ENCODE assay signal across 9 cellular contexts in genomic region chr10:79081353-79082034, GRCh38. TPM values are rescaled to one million over a fixed set of nuclear protein-coding genes. Genes with fewer than 3 reads are reported as not detected.
DNase-seq lines count a peak whose midpoint lies in the region; ATAC-seq and TF ChIP-seq lines count a peak whose summit lies in the region.
"Had no signal": no experiment of that assay in that cellular context is flagged by ENCODE, and none has a peak within 500 bp of the region (broad histone marks: within the 10 kb centered on the region; RNA-seq: fewer than 3 reads in every experiment).

No MANE protein-coding gene starts in this region.

- H3F3A ChIP-seq in SK-N-SH (replicated peaks; ENCODE audit: insufficient read depth) (peaks cover 11% of the 10 kb centered on the region), GM23338 (replicated peaks; ENCODE audit: low read depth) (no peaks in the 10 kb centered on the region)

- H3K36me3 Mint-ChIP-seq in GM23338 (ENCODE audit: low read depth) = no peaks in the 10 kb centered on the region

- H2AFZ ChIP-seq in SK-N-SH (ENCODE audit: low read depth) (no peak overlapping the region), GM23338 (no peak overlapping the region)

- in situ Hi-C loops in G401 (cut with HindIII; ENCODE audit: low sequenced_read_pairs) = no loop called here

- DNase-seq in GM04504 (ENCODE audit: low read depth) = peak; percentile 93
- no peak for DNase-seq in SK-N-SH
- peak; percentile 78 for DNase-seq in glomerular visceral epithelial cell (ENCODE audit: extremely low spot score)
- DNase-seq in G401 (ENCODE audit: low spot score) = no peak
- no peak for DNase-seq in DMS153 (lab: John Stamatoyannopoulos, UW)
- DNase-seq in GM23338 (ENCODE audit: low spot score) = no peak
- no peak for DNase-seq in stimulated activated CD4-positive, alpha-beta T cell treated with anti-CD3 and anti-CD28 coated beads, Interleukin-2, amount 100 ng/mL, for 48 hours
- DNase-seq: activated naive CD4-positive, alpha-beta T cell treated with anti-CD3 and anti-CD28 coated beads, Interleukin-2, amount 50 U/mL, for 16 hours had no signal

- H3K79me2 ChIP-seq in SK-N-SH (ENCODE audit: insufficient read depth) = peaks cover 100% of the 10 kb centered on the region
- peaks cover 97% of the 10 kb centered on the region for H3K79me2 ChIP-seq in GM23338 (replicated peaks; ENCODE audit: insufficient read depth)

- peaks cover 8% of the 10 kb centered on the region for H3K27me3 Mint-ChIP-seq in GM23338 (ENCODE audit: insufficient read depth, low read depth, poor library complexity)

- H3K4me1 Mint-ChIP-seq in GM23338 = peaks cover 60% of the 10 kb centered on the region

- TF ChIP-seq RAD21 in SK-N-SH (IDR thresholded peaks at IDR 0.05; ENCODE audit: low read length) = no peak

- CTCF ChIA-PET in SK-N-SH (lab: Yijun Ruan, JAX) = interaction anchor here (0.6 to 3.0 kb wide), 5 partner anchors 13 to 1034 kb away, joined by 3 to 19 read pairs (median 6); no protein-coding TSS in a partner anchor

- TF ChIP-seq EP300 in SK-N-SH (IDR thresholded peaks at IDR 0.05; ENCODE audit: borderline replicate concordance in 1 of 2, low read depth in 1 of 2, low read length in 1 of 2) = no peak; a peak in 1 of 4 replicates

- peaks cover 0 to 4% of the 10 kb centered on the region in 2 experiments for H3K36me3 ChIP-seq in SK-N-SH (replicated peaks in 1 of 2; ENCODE audit: control insufficient read depth in 1 of 2, insufficient read depth in 2 of 2, low read length in 1 of 2)
- H3K36me3 ChIP-seq in GM23338 (ENCODE audit: insufficient read depth) = no peaks in the 10 kb centered on the region

- POLR2A ChIA-PET in SK-N-SH (lab: Yijun Ruan, JAX) = interaction anchor here (0.6 to 2.0 kb wide), 3 partner anchors 11 to 106 kb away, joined by 3 to 5 read pairs (median 3); no protein-coding TSS in a partner anchor

- WGBS in SK-N-SH (ENCODE audit: low lambda C conversion rate) = 32% methylated on average over 4 of the region's 12 CpGs

- TF ChIP-seq CTCF in SK-N-SH (IDR thresholded peaks at IDR 0.05) (no peak), GM23338 (conservative IDR thresholded peaks at IDR 0.05; ENCODE audit: low read depth in 2 of 2) (no peak)

- peak overlapping the region; percentile 55 to 66; a peak in 3 of 4 replicates for H3K27ac ChIP-seq in SK-N-SH (ENCODE audit: low read depth in 2 of 2, low read length in 1 of 2)
- peak overlapping the region in 15 of 21 experiments; percentile 11 to 67 (median 44) for H3K27ac ChIP-seq in skin epidermis
- no peak overlapping the region for H3K27ac ChIP-seq in GM23338 (ENCODE audit: low read depth)

- no peak overlapping the region for H3K4me3 Mint-ChIP-seq in GM23338

- H3K4me1 ChIP-seq in SK-N-SH (ENCODE audit: control insufficient read depth in 1 of 2, insufficient read depth in 2 of 2, low read depth in 1 of 2, low read length in 1 of 2) = peaks cover 57 to 81% of the 10 kb centered on the region in 2 experiments
- H3K4me1 ChIP-seq in GM23338 (ENCODE audit: insufficient read depth) = peaks cover 14% of the 10 kb centered on the region

- H3K4me2 ChIP-seq in SK-N-SH (peak overlapping the region; percentile 71), GM23338 (no peak overlapping the region)

- H4K20me1 ChIP-seq in SK-N-SH (ENCODE audit: insufficient read depth) (peaks cover 100% of the 10 kb centered on the region), GM23338 (replicated peaks; ENCODE audit: insufficient read depth) (peaks cover 33% of the 10 kb centered on the region)

- H3K27me3 ChIP-seq in SK-N-SH (ENCODE audit: insufficient read depth) = no peaks in the 10 kb centered on the region
- no peaks in the 10 kb centered on the region for H3K27me3 ChIP-seq in GM23338 (ENCODE audit: insufficient read depth)

- H3K9me2 ChIP-seq in SK-N-SH (no peaks in the 10 kb centered on the region), GM23338 (ENCODE audit: insufficient read depth) (no peaks in the 10 kb centered on the region)

- no peak overlapping the region for H3K27ac Mint-ChIP-seq in GM23338

- no peak overlapping the region; the same call in 1 of the 2 replicates for H3K9ac ChIP-seq in SK-N-SH

- H3K9me3 ChIP-seq in SK-N-SH = no peaks in the 10 kb centered on the region

- no peaks in the 10 kb centered on the region for H3K9me3 Mint-ChIP-seq in GM23338

- H3K4me3 ChIP-seq in SK-N-SH (ENCODE audit: low read depth in 2 of 2, low read length in 1 of 2) (no peak overlapping the region), skin epidermis (no peak overlapping the region), GM23338 (no peak overlapping the region)

- no peak for ATAC-seq in GM23338

TF ChIP-seq in SK-N-SH, 30 proteins besides CTCF, POLR2A, EP300 and RAD21 (continues in another document):
- TF ChIP-seq MAX (IDR thresholded peaks at IDR 0.05; ENCODE audit: low read depth) = 0 out of 2 replicates have a peak, but pooled peaks have one; percentile 14
- TF ChIP-seq, protein P1, sequence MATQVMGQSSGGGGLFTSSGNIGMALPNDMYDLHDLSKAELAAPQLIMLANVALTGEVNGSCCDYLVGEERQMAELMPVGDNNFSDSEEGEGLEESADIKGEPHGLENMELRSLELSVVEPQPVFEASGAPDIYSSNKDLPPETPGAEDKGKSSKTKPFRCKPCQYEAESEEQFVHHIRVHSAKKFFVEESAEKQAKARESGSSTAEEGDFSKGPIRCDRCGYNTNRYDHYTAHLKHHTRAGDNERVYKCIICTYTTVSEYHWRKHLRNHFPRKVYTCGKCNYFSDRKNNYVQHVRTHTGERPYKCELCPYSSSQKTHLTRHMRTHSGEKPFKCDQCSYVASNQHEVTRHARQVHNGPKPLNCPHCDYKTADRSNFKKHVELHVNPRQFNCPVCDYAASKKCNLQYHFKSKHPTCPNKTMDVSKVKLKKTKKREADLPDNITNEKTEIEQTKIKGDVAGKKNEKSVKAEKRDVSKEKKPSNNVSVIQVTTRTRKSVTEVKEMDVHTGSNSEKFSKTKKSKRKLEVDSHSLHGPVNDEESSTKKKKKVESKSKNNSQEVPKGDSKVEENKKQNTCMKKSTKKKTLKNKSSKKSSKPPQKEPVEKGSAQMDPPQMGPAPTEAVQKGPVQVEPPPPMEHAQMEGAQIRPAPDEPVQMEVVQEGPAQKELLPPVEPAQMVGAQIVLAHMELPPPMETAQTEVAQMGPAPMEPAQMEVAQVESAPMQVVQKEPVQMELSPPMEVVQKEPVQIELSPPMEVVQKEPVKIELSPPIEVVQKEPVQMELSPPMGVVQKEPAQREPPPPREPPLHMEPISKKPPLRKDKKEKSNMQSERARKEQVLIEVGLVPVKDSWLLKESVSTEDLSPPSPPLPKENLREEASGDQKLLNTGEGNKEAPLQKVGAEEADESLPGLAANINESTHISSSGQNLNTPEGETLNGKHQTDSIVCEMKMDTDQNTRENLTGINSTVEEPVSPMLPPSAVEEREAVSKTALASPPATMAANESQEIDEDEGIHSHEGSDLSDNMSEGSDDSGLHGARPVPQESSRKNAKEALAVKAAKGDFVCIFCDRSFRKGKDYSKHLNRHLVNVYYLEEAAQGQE (IDR thresholded peaks at IDR 0.05; ENCODE audit: low read depth, low read length) = no peak

TF ChIP-seq in GM23338, 12 proteins besides CTCF, POLR2A, EP300 and RAD21:
- TF ChIP-seq JUNB (IDR thresholded peaks at IDR 0.05; ENCODE audit: unreplicated experiment) (no peak), ZNF114 (CRISPR knock-in tag; IDR thresholded peaks at IDR 0.05) (no peak)
- TF ChIP-seq, protein P1 (IDR thresholded peaks at IDR 0.05; ENCODE audit: unreplicated experiment) = no peak
TF ChIP-seq in GM23338: peak in this region for 0.

RNA-seq across cellular contexts. Expression of gene ZMIZ1, which starts 12.7 kb away (rescaled TPM):
- polyA plus RNA-seq in SK-N-SH (2012; rRNA removed) (6.6 and 23.5 TPM in 2 replicates), GM23338 (2016; fragmentation: Nextera tagmentation; extraction: Ambion mirVana) (9.2 and 9.4 TPM in 2 replicates)
- 13.6 and 23.5 TPM in 2 replicates for polyA plus RNA-seq in SK-N-SH (2012; cell fraction: cytosol; rRNA removed)
- polyA plus RNA-seq in SK-N-SH (2012; cell fraction: nucleus; rRNA removed) = 39.0 and 44.8 TPM in 2 replicates
- 2.3 and 5.0 TPM in 2 replicates for total RNA-seq in G401 (2014; rRNA removed; shearing (Covaris generic))
- total RNA-seq in GM23338 (2014; rRNA removed; shearing (Covaris generic)) = 25.9 and 30.9 TPM in 2 replicates

Comparison
In these comparisons a context has a peak if more than half of its experiments do, and no peak if none do; other contexts are left out.
1. DNase-seq: peak in GM04504 (single experiment) and glomerular visceral epithelial cell (single experiment); none in SK-N-SH (single experiment), G401 (single experiment), DMS153 (single experiment), GM23338 (single experiment) and stimulated activated CD4-positive, alpha-beta T cell treated with anti-CD3 and anti-CD28 coated beads, Interleukin-2, amount 100 ng/mL, for 48 hours (0 of 2).